ENCODE assay signal across 18 cellular contexts in genomic region chr15:39618063-39618823, GRCh38. TPM values are rescaled to one million over a fixed set of nuclear protein-coding genes. Genes with fewer than 3 reads are reported as not detected.
A peak's percentile ranks its signal among the peaks of the same experiment; 100 is the strongest.
DNase-seq lines count a peak whose midpoint lies in the region; ATAC-seq and TF ChIP-seq lines count a peak whose summit lies in the region.
"Had no signal": no experiment of that assay in that cellular context is flagged by ENCODE, and none has a peak within 500 bp of the region (broad histone marks: within the 10 kb centered on the region; RNA-seq: fewer than 3 reads in every experiment).

No MANE protein-coding gene starts in this region.

- in situ Hi-C loops in GM23248 (cut with MboI): no loop called here

- H2AFZ ChIP-seq in GM23248: 0 out of 2 replicates have a peak overlapping the region, but pooled peaks have one; percentile 53
- H2AFZ ChIP-seq: GM23338 had no signal

- H3K27me3 ChIP-seq in GM23248 (replicated peaks; ENCODE audit: insufficient read depth): no peaks in the 10 kb centered on the region
- H3K27me3 ChIP-seq in upper lobe of left lung: no peaks in the 10 kb centered on the region
- H3K27me3 ChIP-seq: BLaER1 treated with 17β-estradiol and CSF1 and Interleukin-3, amounts not matched to agents 10 nM and 100 nM; Peyer's patch had no signal

- no peak for TF ChIP-seq EP300 in upper lobe of left lung (IDR thresholded peaks at IDR 0.05)

- no peaks in the 10 kb centered on the region for H3K9me3 ChIP-seq in GM23248 (ENCODE audit: low read depth)
- H3K9me3 ChIP-seq in upper lobe of left lung: peaks cover 0 to 7% (median 0%) of the 10 kb centered on the region in 4 donors
- H3K9me3 ChIP-seq: Peyer's patch had no signal

- H4K20me1 ChIP-seq in GM23248 (ENCODE audit: insufficient read depth): no peaks in the 10 kb centered on the region
- H4K20me1 ChIP-seq: BLaER1 treated with 17β-estradiol and CSF1 and Interleukin-3, amounts not matched to agents 10 nM and 100 nM had no signal

- ATAC-seq in left lobe of liver (peak; percentile 51), GM19455 (IDR thresholded peaks at IDR 0.05; ENCODE audit: unreplicated experiment) (no peak), upper lobe of left lung (ENCODE audit: low FRiP score in 2 of 2) (no peak)
- ATAC-seq: GM23338 had no signal

- H3K4me1 ChIP-seq in GM23248 (ENCODE audit: insufficient read depth) (peaks cover 15% of the 10 kb centered on the region), upper lobe of left lung (peaks cover 0 to 3% (median 0%) of the 10 kb centered on the region in 4 donors)

- POLR2A ChIA-PET in RWPE1 (lab: Yijun Ruan, JAX; ENCODE audit: low non-redundant PET): no interaction called here

- CTCF ChIA-PET in RWPE1 (lab: Yijun Ruan, JAX): no interaction called here

- H3K4me3 ChIP-seq in GM23248 (no peak overlapping the region), upper lobe of left lung (no peak overlapping the region)
- H3K4me3 ChIP-seq: BLaER1 treated with 17β-estradiol and CSF1 and Interleukin-3, amounts not matched to agents 10 nM and 100 nM; GM23338; Peyer's patch had no signal

- H3K36me3 ChIP-seq in GM23248 (ENCODE audit: low read depth): no peaks in the 10 kb centered on the region
- H3K36me3 ChIP-seq in upper lobe of left lung: no peaks in the 10 kb centered on the region
- H3K36me3 ChIP-seq: BLaER1 treated with 17β-estradiol and CSF1 and Interleukin-3, amounts not matched to agents 10 nM and 100 nM; Peyer's patch had no signal

- peaks cover 23% of the 10 kb centered on the region for H3F3A ChIP-seq in GM23248 (ENCODE audit: insufficient read depth)

- H3K4me2 ChIP-seq in GM23248 (ENCODE audit: unreplicated experiment): no peak overlapping the region
- H3K4me2 ChIP-seq: BLaER1 treated with 17β-estradiol and CSF1 and Interleukin-3, amounts not matched to agents 10 nM and 100 nM; GM23338; KMS-11 had no signal

- TF ChIP-seq CTCF in RWPE1 (conservative IDR thresholded peaks at IDR 0.05; ENCODE audit: low read depth) (no peak), upper lobe of left lung (IDR thresholded peaks at IDR 0.05) (no peak)

- H3K27ac ChIP-seq in GM23248: no peak overlapping the region
- peak overlapping the region; percentile 72 for H3K27ac ChIP-seq in RWPE1
- H3K27ac ChIP-seq in upper lobe of left lung: no peak overlapping the region
- H3K27ac ChIP-seq: BLaER1 treated with 17β-estradiol and CSF1 and Interleukin-3, amounts not matched to agents 10 nM and 100 nM; KMS-11; Peyer's patch had no signal

- H3K79me2 ChIP-seq in GM23248 (ENCODE audit: insufficient read depth): no peaks in the 10 kb centered on the region

- WGBS in GM23248 (ENCODE audit: low coverage in 1 of 2, low lambda C conversion rate in 2 of 2, missing lambda C conversion rate in 2 of 2), 2 experiments: 54 to 61% methylated on average over 3 of the region's 3 CpGs
- 73 to 87% methylated on average over 3 of the region's 3 CpGs for WGBS in upper lobe of left lung, 2 donors

- no peak overlapping the region for H3K9ac ChIP-seq in GM23248
- H3K9ac ChIP-seq: BLaER1 treated with 17β-estradiol and CSF1 and Interleukin-3, amounts not matched to agents 10 nM and 100 nM; KMS-11 had no signal

- no peaks in the 10 kb centered on the region for H3K9me2 ChIP-seq in GM23248 (ENCODE audit: insufficient read depth)

- no peak for TF ChIP-seq POLR2A in upper lobe of left lung (IDR thresholded peaks at IDR 0.05)

- no peak for DNase-seq in GM23248
- DNase-seq in RWPE1 (ENCODE audit: low spot score): no peak
- peak; percentile 52 for DNase-seq in dedifferentiated amniotic fluid mesenchymal stem cell (ENCODE audit: extremely low spot score)
- DNase-seq in left lobe of liver (ENCODE audit: low spot score): no peak
- DNase-seq in upper lobe of left lung: no peak
- no peak for DNase-seq in medulla oblongata (ENCODE audit: extremely low spot score)
- DNase-seq: DND-41, NCI-H1092, NCI-H146, NCI-H2081 treated with DMSO at 0.1 percent for 48 hours, NCI-H510A treated with DMSO at 0.1 percent for 48 hours, NCI-H82, Peyer's patch, SIG-M5 had no signal

RNA-seq across cellular contexts. Expression of gene THBS1, which starts 37.4 kb away (rescaled TPM):
- 7,697 and 8,549 TPM in 2 replicates for total RNA-seq in GM23248 (2014; rRNA removed; shearing (Covaris generic))
- 2,858 and 2,877 TPM in 2 replicates for polyA plus RNA-seq in GM23248 (2016; fragmentation: Nextera tagmentation; extraction: Ambion mirVana)
- total RNA-seq in left lobe of liver (20.1 TPM), upper lobe of left lung (100 to 1,000 TPM; 405 to 497 (median 457) TPM)

Comparison
In these comparisons a context has a peak if more than half of its experiments do, and no peak if none do; other contexts are left out.
1. RNA of gene THBS1, which starts 37.4 kb away (total RNA-seq): 7,697 to 8,549 TPM in GM23248 and 405 to 497 TPM in upper lobe of left lung; 20.1 TPM in left lobe of liver (single experiment); every median in the first group is over 10 times any median in the second.